In the genomic region with DNA sequence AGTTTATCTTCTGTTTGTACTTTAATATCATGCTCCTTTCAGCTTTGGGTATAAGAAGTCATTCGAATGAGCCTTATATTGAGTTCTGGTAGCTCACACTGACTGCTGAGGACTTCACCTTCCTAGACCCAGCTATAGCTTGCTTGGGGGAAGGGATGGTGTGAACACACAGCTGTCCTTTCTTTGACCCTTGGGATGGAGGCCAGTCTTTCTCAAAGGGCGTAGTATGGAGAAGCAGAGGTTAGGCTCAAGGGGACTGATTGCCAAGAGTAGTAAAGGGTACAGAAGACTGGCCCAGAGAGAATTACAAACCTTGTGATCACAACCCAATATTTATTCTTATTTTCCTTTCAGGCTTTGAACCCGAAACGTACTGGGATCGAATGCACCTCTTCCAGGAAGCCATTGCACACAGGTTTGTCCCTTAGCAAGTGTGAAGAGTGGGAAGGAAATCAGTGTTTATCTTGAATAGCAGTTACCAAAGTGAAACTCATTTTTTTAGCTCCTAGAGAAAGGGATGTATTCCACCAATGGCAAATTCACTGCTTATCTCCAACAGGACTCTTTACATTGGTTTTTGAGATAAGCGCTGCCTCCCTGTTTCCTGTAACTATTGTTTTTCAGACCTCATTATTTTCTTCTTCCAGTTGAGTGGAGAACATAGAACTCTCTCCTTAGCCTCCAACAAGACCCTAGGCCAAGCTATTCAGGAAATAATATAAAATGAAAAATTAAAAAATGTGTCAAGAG, we compare ENCODE assay signal across 1 cellular context.
TF ChIP-seq lines count a peak whose summit lies in the region.

No MANE protein-coding gene starts in this region.

TF ChIP-seq in K562, 482 proteins besides CTCF, POLR2A, EP300 and RAD21 (continued from another document and continues in another):
- TF ChIP-seq, protein P1, sequence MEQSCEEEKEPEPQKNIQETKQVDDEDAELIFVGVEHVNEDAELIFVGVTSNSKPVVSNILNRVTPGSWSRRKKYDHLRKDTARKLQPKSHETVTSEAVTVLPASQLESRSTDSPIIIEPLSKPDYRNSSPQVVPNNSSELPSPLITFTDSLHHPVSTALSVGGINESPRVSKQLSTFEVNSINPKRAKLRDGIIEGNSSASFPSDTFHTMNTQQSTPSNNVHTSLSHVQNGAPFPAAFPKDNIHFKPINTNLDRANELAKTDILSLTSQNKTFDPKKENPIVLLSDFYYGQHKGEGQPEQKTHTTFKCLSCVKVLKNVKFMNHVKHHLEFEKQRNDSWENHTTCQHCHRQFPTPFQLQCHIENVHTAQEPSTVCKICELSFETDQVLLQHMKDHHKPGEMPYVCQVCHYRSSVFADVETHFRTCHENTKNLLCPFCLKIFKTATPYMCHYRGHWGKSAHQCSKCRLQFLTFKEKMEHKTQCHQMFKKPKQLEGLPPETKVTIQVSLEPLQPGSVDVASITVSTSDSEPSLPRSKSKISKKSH (CRISPR knock-in tag; IDR thresholded peaks at IDR 0.05), result no peak
- TF ChIP-seq ETV5 (CRISPR knock-in tag; IDR thresholded peaks at IDR 0.05; ENCODE audit: low read depth), result no peak
- TF ChIP-seq KHSRP (IDR thresholded peaks at IDR 0.05), result no peak
- peak; percentile 33 for TF ChIP-seq CXXC5 (CRISPR knock-in tag; IDR thresholded peaks at IDR 0.05)
- TF ChIP-seq E2F4 (CRISPR knock-in tag; IDR thresholded peaks at IDR 0.05; ENCODE audit: low read depth), result no peak
- no peak for TF ChIP-seq CHD4 (IDR thresholded peaks at IDR 0.05; ENCODE audit: insufficient read depth, insufficient replicate concordance, low read depth, low read length, poor library complexity, severe bottlenecking)
- TF ChIP-seq ZNF12 (CRISPR knock-in tag; IDR thresholded peaks at IDR 0.05), result no peak
- no peak for TF ChIP-seq MCM3 (IDR thresholded peaks at IDR 0.05)
- TF ChIP-seq THRB (CRISPR knock-in tag; conservative IDR thresholded peaks at IDR 0.05), result no peak
- peak; percentile 72 for TF ChIP-seq HDAC3 (IDR thresholded peaks at IDR 0.05; ENCODE audit: borderline replicate concordance, partially characterized antibody)
- TF ChIP-seq PCBP2 (IDR thresholded peaks at IDR 0.05; ENCODE audit: low read depth, low read length, poor library complexity, severe bottlenecking), result no peak
- no peak for TF ChIP-seq PRPF4 (IDR thresholded peaks at IDR 0.05; ENCODE audit: insufficient read depth, low read depth, low read length, poor library complexity, severe bottlenecking)
- TF ChIP-seq, protein P2, sequence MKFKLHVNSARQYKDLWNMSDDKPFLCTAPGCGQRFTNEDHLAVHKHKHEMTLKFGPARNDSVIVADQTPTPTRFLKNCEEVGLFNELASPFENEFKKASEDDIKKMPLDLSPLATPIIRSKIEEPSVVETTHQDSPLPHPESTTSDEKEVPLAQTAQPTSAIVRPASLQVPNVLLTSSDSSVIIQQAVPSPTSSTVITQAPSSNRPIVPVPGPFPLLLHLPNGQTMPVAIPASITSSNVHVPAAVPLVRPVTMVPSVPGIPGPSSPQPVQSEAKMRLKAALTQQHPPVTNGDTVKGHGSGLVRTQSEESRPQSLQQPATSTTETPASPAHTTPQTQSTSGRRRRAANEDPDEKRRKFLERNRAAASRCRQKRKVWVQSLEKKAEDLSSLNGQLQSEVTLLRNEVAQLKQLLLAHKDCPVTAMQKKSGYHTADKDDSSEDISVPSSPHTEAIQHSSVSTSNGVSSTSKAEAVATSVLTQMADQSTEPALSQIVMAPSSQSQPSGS (CRISPR knock-in tag; IDR thresholded peaks at IDR 0.05), result no peak
- TF ChIP-seq POLR2G (IDR thresholded peaks at IDR 0.05; ENCODE audit: low read depth, low read length), result no peak
- TF ChIP-seq, protein P3, sequence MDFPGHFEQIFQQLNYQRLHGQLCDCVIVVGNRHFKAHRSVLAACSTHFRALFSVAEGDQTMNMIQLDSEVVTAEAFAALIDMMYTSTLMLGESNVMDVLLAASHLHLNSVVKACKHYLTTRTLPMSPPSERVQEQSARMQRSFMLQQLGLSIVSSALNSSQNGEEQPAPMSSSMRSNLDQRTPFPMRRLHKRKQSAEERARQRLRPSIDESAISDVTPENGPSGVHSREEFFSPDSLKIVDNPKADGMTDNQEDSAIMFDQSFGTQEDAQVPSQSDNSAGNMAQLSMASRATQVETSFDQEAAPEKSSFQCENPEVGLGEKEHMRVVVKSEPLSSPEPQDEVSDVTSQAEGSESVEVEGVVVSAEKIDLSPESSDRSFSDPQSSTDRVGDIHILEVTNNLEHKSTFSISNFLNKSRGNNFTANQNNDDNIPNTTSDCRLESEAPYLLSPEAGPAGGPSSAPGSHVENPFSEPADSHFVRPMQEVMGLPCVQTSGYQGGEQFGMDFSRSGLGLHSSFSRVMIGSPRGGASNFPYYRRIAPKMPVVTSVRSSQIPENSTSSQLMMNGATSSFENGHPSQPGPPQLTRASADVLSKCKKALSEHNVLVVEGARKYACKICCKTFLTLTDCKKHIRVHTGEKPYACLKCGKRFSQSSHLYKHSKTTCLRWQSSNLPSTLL (IDR thresholded peaks at IDR 0.05), result no peak
- TF ChIP-seq, protein P4, sequence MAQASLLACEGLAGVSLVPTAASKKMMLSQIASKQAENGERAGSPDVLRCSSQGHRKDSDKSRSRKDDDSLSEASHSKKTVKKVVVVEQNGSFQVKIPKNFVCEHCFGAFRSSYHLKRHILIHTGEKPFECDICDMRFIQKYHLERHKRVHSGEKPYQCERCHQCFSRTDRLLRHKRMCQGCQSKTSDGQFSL (CRISPR knock-in tag; IDR thresholded peaks at IDR 0.05), result no peak
- TF ChIP-seq, protein P4 (tag; IDR thresholded peaks at IDR 0.05), result no peak
- no peak for TF ChIP-seq SIX5 (IDR thresholded peaks at IDR 0.05; ENCODE audit: borderline replicate concordance in 1 of 2, insufficient read depth in 1 of 2, low read depth in 1 of 2, low read length in 2 of 2)
- no peak for TF ChIP-seq ZNF282 (CRISPR knock-in tag; IDR thresholded peaks at IDR 0.05)
- TF ChIP-seq KDM1A (IDR thresholded peaks at IDR 0.05), result peak; percentile 98
- TF ChIP-seq ZNF583 (CRISPR knock-in tag; IDR thresholded peaks at IDR 0.05), result no peak
- TF ChIP-seq, protein P5, sequence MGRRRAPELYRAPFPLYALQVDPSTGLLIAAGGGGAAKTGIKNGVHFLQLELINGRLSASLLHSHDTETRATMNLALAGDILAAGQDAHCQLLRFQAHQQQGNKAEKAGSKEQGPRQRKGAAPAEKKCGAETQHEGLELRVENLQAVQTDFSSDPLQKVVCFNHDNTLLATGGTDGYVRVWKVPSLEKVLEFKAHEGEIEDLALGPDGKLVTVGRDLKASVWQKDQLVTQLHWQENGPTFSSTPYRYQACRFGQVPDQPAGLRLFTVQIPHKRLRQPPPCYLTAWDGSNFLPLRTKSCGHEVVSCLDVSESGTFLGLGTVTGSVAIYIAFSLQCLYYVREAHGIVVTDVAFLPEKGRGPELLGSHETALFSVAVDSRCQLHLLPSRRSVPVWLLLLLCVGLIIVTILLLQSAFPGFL (CRISPR knock-in tag; IDR thresholded peaks at IDR 0.05), result no peak
- TF ChIP-seq KAT8 (IDR thresholded peaks at IDR 0.05; ENCODE audit: low read depth), result no peak
- TF ChIP-seq RUNX1 (IDR thresholded peaks at IDR 0.05; ENCODE audit: low read depth), result no peak
- no peak for TF ChIP-seq ZNF133 (CRISPR knock-in tag; IDR thresholded peaks at IDR 0.05)
- no peak for TF ChIP-seq CSDE1 (IDR thresholded peaks at IDR 0.05)
- TF ChIP-seq ZNF408 (CRISPR knock-in tag; IDR thresholded peaks at IDR 0.05; ENCODE audit: low read depth), result no peak
- peak; percentile 30 for TF ChIP-seq NFYB (IDR thresholded peaks at IDR 0.05; ENCODE audit: extremely low read depth, insufficient read length)
- TF ChIP-seq ELF2 (CRISPR knock-in tag; IDR thresholded peaks at IDR 0.05), result no peak
- TF ChIP-seq, protein P6, sequence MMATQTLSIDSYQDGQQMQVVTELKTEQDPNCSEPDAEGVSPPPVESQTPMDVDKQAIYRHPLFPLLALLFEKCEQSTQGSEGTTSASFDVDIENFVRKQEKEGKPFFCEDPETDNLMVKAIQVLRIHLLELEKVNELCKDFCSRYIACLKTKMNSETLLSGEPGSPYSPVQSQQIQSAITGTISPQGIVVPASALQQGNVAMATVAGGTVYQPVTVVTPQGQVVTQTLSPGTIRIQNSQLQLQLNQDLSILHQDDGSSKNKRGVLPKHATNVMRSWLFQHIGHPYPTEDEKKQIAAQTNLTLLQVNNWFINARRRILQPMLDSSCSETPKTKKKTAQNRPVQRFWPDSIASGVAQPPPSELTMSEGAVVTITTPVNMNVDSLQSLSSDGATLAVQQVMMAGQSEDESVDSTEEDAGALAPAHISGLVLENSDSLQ (IDR thresholded peaks at IDR 0.05), result no peak
- TF ChIP-seq, protein P7, sequence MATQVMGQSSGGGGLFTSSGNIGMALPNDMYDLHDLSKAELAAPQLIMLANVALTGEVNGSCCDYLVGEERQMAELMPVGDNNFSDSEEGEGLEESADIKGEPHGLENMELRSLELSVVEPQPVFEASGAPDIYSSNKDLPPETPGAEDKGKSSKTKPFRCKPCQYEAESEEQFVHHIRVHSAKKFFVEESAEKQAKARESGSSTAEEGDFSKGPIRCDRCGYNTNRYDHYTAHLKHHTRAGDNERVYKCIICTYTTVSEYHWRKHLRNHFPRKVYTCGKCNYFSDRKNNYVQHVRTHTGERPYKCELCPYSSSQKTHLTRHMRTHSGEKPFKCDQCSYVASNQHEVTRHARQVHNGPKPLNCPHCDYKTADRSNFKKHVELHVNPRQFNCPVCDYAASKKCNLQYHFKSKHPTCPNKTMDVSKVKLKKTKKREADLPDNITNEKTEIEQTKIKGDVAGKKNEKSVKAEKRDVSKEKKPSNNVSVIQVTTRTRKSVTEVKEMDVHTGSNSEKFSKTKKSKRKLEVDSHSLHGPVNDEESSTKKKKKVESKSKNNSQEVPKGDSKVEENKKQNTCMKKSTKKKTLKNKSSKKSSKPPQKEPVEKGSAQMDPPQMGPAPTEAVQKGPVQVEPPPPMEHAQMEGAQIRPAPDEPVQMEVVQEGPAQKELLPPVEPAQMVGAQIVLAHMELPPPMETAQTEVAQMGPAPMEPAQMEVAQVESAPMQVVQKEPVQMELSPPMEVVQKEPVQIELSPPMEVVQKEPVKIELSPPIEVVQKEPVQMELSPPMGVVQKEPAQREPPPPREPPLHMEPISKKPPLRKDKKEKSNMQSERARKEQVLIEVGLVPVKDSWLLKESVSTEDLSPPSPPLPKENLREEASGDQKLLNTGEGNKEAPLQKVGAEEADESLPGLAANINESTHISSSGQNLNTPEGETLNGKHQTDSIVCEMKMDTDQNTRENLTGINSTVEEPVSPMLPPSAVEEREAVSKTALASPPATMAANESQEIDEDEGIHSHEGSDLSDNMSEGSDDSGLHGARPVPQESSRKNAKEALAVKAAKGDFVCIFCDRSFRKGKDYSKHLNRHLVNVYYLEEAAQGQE (CRISPR knock-in tag; IDR thresholded peaks at IDR 0.05; ENCODE audit: low read depth), result no peak
- no peak for TF ChIP-seq DMBX1 (CRISPR knock-in tag; IDR thresholded peaks at IDR 0.05; ENCODE audit: borderline replicate concordance)
- 0 out of 2 replicates have a peak, but pooled peaks have one; percentile 11 for TF ChIP-seq ATF7 (IDR thresholded peaks at IDR 0.05)
